24 cellular contexts compared by ENCODE assay signal in the genomic region with DNA sequence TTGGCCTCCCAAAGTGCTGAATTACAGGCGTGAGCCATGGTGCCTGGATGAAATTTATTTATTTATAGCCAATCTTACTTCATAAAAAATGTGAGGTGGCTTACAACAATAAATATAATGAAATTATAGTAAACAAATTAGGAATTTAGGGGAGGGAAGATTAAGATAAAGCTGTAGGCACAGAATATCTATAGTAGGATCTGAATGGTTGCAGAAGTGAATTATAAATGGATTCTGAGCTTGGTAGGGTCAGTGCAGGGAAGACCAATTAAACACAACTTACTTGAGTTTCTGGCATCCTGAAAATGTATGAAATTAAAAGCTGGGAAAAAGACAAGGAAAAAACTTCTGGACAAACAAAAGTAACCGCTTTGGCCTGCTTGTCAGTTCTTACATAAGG.
"Had no signal": no experiment of that assay in that cellular context is flagged by ENCODE, and none has a peak within 500 bp of the region (broad histone marks: within the 10 kb centered on the region; RNA-seq: fewer than 3 reads in every experiment).

No MANE protein-coding gene starts in this region.

- H3K4me1 Mint-ChIP-seq: naive B cell; natural killer cell; stimulated activated naive B cell treated with anti-CD40 and anti-IgM and Interleukin-4, amounts not matched to agents 10 μg/mL and 1 μg/mL and 100 μg/mL, for 72 hours had no signal

- H3K4me1 ChIP-seq: right atrium auricular region, right lobe of liver, testis, transverse colon had no signal

- ATAC-seq: left colon; left lung; lower lobe of right lung; natural killer cell; right lobe of liver; stimulated activated naive B cell treated with anti-CD40 and anti-IgM and Interleukin-4, amounts not matched to agents 10 μg/mL and 1 μg/mL and 100 μg/mL, for 72 hours; stimulated activated naive CD8-positive, alpha-beta T cell treated with anti-CD3 and anti-CD28 coated beads, Interleukin-15, Interleukin-2, amounts not matched to agents 100 U/mL and 50 U/mL, for 24 hours had no signal

- DNase-seq: hippocampal formation; kidney glomerular epithelial cell; left colon; left lung; lower lobe of right lung; mammary epithelial cell; naive B cell; natural killer cell; ovary; right lobe of liver; stimulated activated CD4-positive, alpha-beta T cell treated with anti-CD3 and anti-CD28 coated beads, Interleukin-12 subunit alpha, Interleukin-12 subunit beta, amount 100 ng/mL, for 4 hours; stimulated activated CD4-positive, alpha-beta T cell treated with anti-CD3 and anti-CD28 coated beads, Interleukin-15, amount 100 ng/mL, for 24 hours; stimulated activated CD4-positive, alpha-beta T cell treated with anti-CD3 and anti-CD28 coated beads, Interleukin-2, amount 100 ng/mL, for 24 hours; stimulated activated CD4-positive, alpha-beta T cell treated with anti-CD3 and anti-CD28 coated beads, Interleukin-4, amount 100 ng/mL, for 1 hour; stimulated activated naive B cell treated with anti-CD40 and anti-IgM and Interleukin-4, amounts not matched to agents 10 μg/mL and 1 μg/mL and 100 μg/mL, for 72 hours; stimulated activated naive CD8-positive, alpha-beta T cell treated with anti-CD3 and anti-CD28 coated beads, Interleukin-15, Interleukin-2, amounts not matched to agents 100 U/mL and 50 U/mL, for 24 hours; stomach; testis; thyroid gland; transverse colon; upper lobe of left lung had no signal

- H3K36me3 ChIP-seq: left lung, lower lobe of right lung, ovary, right atrium auricular region, right lobe of liver, stomach, thyroid gland, transverse colon, upper lobe of left lung, vagina had no signal

- H3K9me3 Mint-ChIP-seq: natural killer cell had no signal

- H3K4me3 ChIP-seq: left lung, lower lobe of right lung, ovary, right atrium auricular region, right lobe of liver, stomach, testis, thyroid gland, transverse colon, vagina had no signal

- H3K27ac ChIP-seq: left lung, lower lobe of right lung, ovary, right atrium auricular region, right lobe of liver, stomach, testis, thyroid gland, transverse colon, upper lobe of left lung, vagina had no signal

- H3K27me3 ChIP-seq: left lung, ovary, right atrium auricular region, right lobe of liver, stomach, testis, thyroid gland, transverse colon, upper lobe of left lung, vagina had no signal

- H3K9me3 ChIP-seq: left lung, lower lobe of right lung, right atrium auricular region, right lobe of liver, stomach, testis, thyroid gland, transverse colon, upper lobe of left lung, vagina had no signal

- H3K27ac Mint-ChIP-seq: naive B cell; natural killer cell; progenitor cell of endocrine pancreas; stimulated activated naive B cell treated with anti-CD40 and anti-IgM and Interleukin-4, amounts not matched to agents 10 μg/mL and 1 μg/mL and 100 μg/mL, for 72 hours had no signal

- H3K36me3 Mint-ChIP-seq: naive B cell; natural killer cell; stimulated activated naive B cell treated with anti-CD40 and anti-IgM and Interleukin-4, amounts not matched to agents 10 μg/mL and 1 μg/mL and 100 μg/mL, for 72 hours had no signal

- H3K27me3 Mint-ChIP-seq: progenitor cell of endocrine pancreas had no signal

- H3K4me3 Mint-ChIP-seq: naive B cell; natural killer cell; stimulated activated naive B cell treated with anti-CD40 and anti-IgM and Interleukin-4, amounts not matched to agents 10 μg/mL and 1 μg/mL and 100 μg/mL, for 72 hours had no signal
